12 cellular contexts compared by ENCODE assay signal in genomic region chr4:138898282-138898681, GRCh38.
DNase-seq lines count a peak whose midpoint lies in the region; ATAC-seq and TF ChIP-seq lines count a peak whose summit lies in the region.
"Had no signal": no experiment of that assay in that cellular context is flagged by ENCODE, and none has a peak within 500 bp of the region (broad histone marks: within the 10 kb centered on the region; RNA-seq: fewer than 3 reads in every experiment).

No MANE protein-coding gene starts in this region.

- H3K4me3 ChIP-seq in choroid plexus epithelial cell (ENCODE audit: low read depth, low read length), result no peak overlapping the region
- H3K4me3 ChIP-seq in skeletal muscle satellite cell (ENCODE audit: low read length), result peak overlapping the region; percentile 9
- H3K4me3 ChIP-seq: esophagus squamous epithelium, tibial nerve had no signal

- H3K4me2 ChIP-seq in skeletal muscle satellite cell (ENCODE audit: low read length), result peak overlapping the region; percentile 58

- ATAC-seq in Right ventricle myocardium superior (ENCODE audit: poor library complexity), result peak; percentile 30
- ATAC-seq in left ventricle myocardium superior, result no peak
- no peak for ATAC-seq in GM19035 (IDR thresholded peaks at IDR 0.05; ENCODE audit: unreplicated experiment)
- ATAC-seq: activated CD8-positive, alpha-beta memory T cell treated with anti-CD3 and anti-CD28 coated beads, Interleukin-2, amount 10 ng/mL, durations not matched to agents 7 days and 5 days had no signal

- no peaks in the 10 kb centered on the region for H3K9me3 ChIP-seq in skeletal muscle satellite cell (replicated peaks; ENCODE audit: low read length)
- H3K9me3 ChIP-seq: esophagus squamous epithelium, tibial nerve had no signal

- no peak overlapping the region for H3K9ac ChIP-seq in skeletal muscle satellite cell (ENCODE audit: low read depth, low read length)

- no peaks in the 10 kb centered on the region for H3K36me3 ChIP-seq in skeletal muscle satellite cell (ENCODE audit: insufficient read depth, low read length)
- H3K36me3 ChIP-seq: esophagus squamous epithelium, tibial nerve had no signal

- no peak for TF ChIP-seq CTCF in choroid plexus epithelial cell (conservative IDR thresholded peaks at IDR 0.05; ENCODE audit: low read depth, low read length)

- peaks cover 12% of the 10 kb centered on the region for H3K4me1 ChIP-seq in skeletal muscle satellite cell (ENCODE audit: control insufficient read depth, insufficient read depth, low read length)
- H3K4me1 ChIP-seq: tibial nerve had no signal

- no peak for DNase-seq in Right ventricle myocardium superior
- DNase-seq in left ventricle myocardium superior, result no peak
- DNase-seq in NCI-H526 (lab: John Stamatoyannopoulos, UW), result peak; percentile 37 to 51
- DNase-seq in choroid plexus epithelial cell (ENCODE audit: low read depth), result peak; percentile 39
- no peak for DNase-seq in T-helper 9 cell
- DNase-seq in activated effector memory CD4-positive, alpha-beta T cell treated with Interleukin-2 at 50 U/mL for 16 hours, result no peak
- DNase-seq: activated CD8-positive, alpha-beta memory T cell treated with anti-CD3 and anti-CD28 coated beads, Interleukin-2, amount 10 ng/mL, durations not matched to agents 7 days and 5 days; esophagus squamous epithelium; NCI-H446 treated with DMSO at 0.1 percent for 48 hours had no signal

- no peaks in the 10 kb centered on the region for H3K27me3 ChIP-seq in skeletal muscle satellite cell (ENCODE audit: control insufficient read depth, insufficient read depth, low read length)
- H3K27me3 ChIP-seq: esophagus squamous epithelium, tibial nerve had no signal

- intact Hi-C loops in Right ventricle myocardium superior (cut with DNase I), result no loop called here
- intact Hi-C loops in left ventricle myocardium superior (cut with micrococcal nuclease), result no loop called here

Comparison
In these comparisons a context has a peak if more than half of its experiments do, and no peak if none do; other contexts are left out.
1. DNase-seq: peak in NCI-H526 (2 of 2) and choroid plexus epithelial cell (single experiment); none in Right ventricle myocardium superior (single experiment), left ventricle myocardium superior (single experiment), T-helper 9 cell (single experiment) and activated effector memory CD4-positive, alpha-beta T cell treated with Interleukin-2 at 50 U/mL for 16 hours (single experiment).